17 cellular contexts compared by ENCODE assay signal in the genomic region with DNA sequence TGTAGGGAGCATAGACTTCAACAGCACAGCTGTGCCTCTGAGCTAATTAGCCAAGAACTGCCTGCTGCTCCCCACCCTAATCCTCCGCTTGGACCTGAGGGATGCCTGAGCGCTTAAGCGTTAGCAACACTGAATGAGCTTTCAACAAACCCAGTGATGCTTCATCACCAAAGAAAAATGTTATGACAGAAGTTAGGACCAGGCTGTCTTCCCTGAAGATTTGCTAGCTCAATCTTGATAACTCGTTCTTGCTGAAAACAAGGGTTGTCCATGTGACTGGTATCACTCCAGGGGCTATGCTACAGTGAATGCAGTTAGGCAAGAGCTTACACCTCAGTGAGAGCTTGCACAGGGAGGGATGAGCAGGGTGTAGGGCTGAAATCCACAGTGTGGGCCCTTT.
DNase-seq lines count a peak whose midpoint lies in the region; ATAC-seq and TF ChIP-seq lines count a peak whose summit lies in the region.
"Had no signal": no experiment of that assay in that cellular context is flagged by ENCODE, and none has a peak within 500 bp of the region (broad histone marks: within the 10 kb centered on the region; RNA-seq: fewer than 3 reads in every experiment).

No MANE protein-coding gene starts in this region.

- no peaks in the 10 kb centered on the region for H3K27me3 ChIP-seq in GM23248 (replicated peaks; ENCODE audit: insufficient read depth)
- H3K27me3 ChIP-seq in effector memory CD4-positive, alpha-beta T cell (replicated peaks; ENCODE audit: control insufficient read depth, insufficient read depth, low read length, poor library complexity, severe bottlenecking), result no peaks in the 10 kb centered on the region
- H3K27me3 ChIP-seq in tibial nerve, result no peaks in the 10 kb centered on the region

- H3K9me2 ChIP-seq in GM23248 (ENCODE audit: insufficient read depth), result no peaks in the 10 kb centered on the region

- H3K4me1 ChIP-seq in GM23248 (ENCODE audit: insufficient read depth) (peaks cover 14% of the 10 kb centered on the region), tibial nerve (no peaks in the 10 kb centered on the region)
- H3K4me1 ChIP-seq in effector memory CD4-positive, alpha-beta T cell (ENCODE audit: control insufficient read depth, insufficient read depth, low read length, poor library complexity, severe bottlenecking), result no peaks in the 10 kb centered on the region

- WGBS in GM23248 (ENCODE audit: low coverage in 1 of 2, low lambda C conversion rate in 2 of 2, missing lambda C conversion rate in 2 of 2), 2 experiments, result 6 to 10% methylated on average over 4 of the region's 4 CpGs
- 74 to 75% methylated on average over 4 of the region's 4 CpGs for WGBS in tibial nerve, 2 donors

- peak overlapping the region; percentile 51 for H3K4me2 ChIP-seq in GM23248 (ENCODE audit: unreplicated experiment)
- H3K4me2 ChIP-seq: KMS-11 had no signal

- peak; percentile 84 for DNase-seq in GM23248
- peak; percentile 76 for DNase-seq in NCI-H82 treated with DMSO at 0.1 percent for 48 hours (lab: John Stamatoyannopoulos, UW; ENCODE audit: unreplicated experiment)
- DNase-seq in fibroblast of peridontal ligament (ENCODE audit: extremely low read depth), result peak; percentile 50
- peak; percentile 44 for DNase-seq in retina
- no peak for DNase-seq in GM19240 (ENCODE audit: insufficient read length, low spot score)
- no peak for DNase-seq in effector memory CD4-positive, alpha-beta T cell
- no peak for DNase-seq in tibial nerve (ENCODE audit: low spot score in 2 of 2)
- DNase-seq: activated CD4-positive, alpha-beta T cell treated with anti-CD3 and anti-CD28 coated beads for 48 hours; activated CD8-positive, alpha-beta memory T cell treated with anti-CD3 and anti-CD28 coated beads, Interleukin-2, amount 10 ng/mL, durations not matched to agents 7 days and 5 days; CD4-positive, alpha-beta memory T cell; DMS79 treated with DMSO at 0.1 percent for 48 hours; H9; NCI-H2029; stimulated activated CD4-positive, alpha-beta T cell treated with anti-CD3 and anti-CD28 coated beads, Interleukin-4, amount 100 ng/mL, for 24 hours had no signal

- no peak for TF ChIP-seq EP300 in tibial nerve (IDR thresholded peaks at IDR 0.05)

- no peaks in the 10 kb centered on the region for H3K79me2 ChIP-seq in GM23248 (ENCODE audit: insufficient read depth)

- no peaks in the 10 kb centered on the region for H4K20me1 ChIP-seq in GM23248 (ENCODE audit: insufficient read depth)

- H3K9me3 ChIP-seq in GM23248 (ENCODE audit: low read depth), result no peaks in the 10 kb centered on the region
- no peaks in the 10 kb centered on the region for H3K9me3 ChIP-seq in effector memory CD4-positive, alpha-beta T cell (ENCODE audit: control insufficient read depth, low read length)
- H3K9me3 ChIP-seq in tibial nerve, result peaks cover 0 to 18% (median 0%) of the 10 kb centered on the region in 4 donors

- no peak for ATAC-seq in GM21717 (IDR thresholded peaks at IDR 0.05; ENCODE audit: unreplicated experiment)
- ATAC-seq: activated CD8-positive, alpha-beta memory T cell treated with anti-CD3 and anti-CD28 coated beads, Interleukin-2, amount 10 ng/mL, durations not matched to agents 7 days and 5 days; left lobe of liver had no signal

- no peak for TF ChIP-seq CTCF in tibial nerve (IDR thresholded peaks at IDR 0.05)

- no peak for TF ChIP-seq POLR2A in tibial nerve (IDR thresholded peaks at IDR 0.05)

- no peak overlapping the region for H2AFZ ChIP-seq in GM23248

- in situ Hi-C loops in GM23248 (cut with MboI), result no loop called here

- H3K4me3 ChIP-seq in GM23248 (no peak overlapping the region), tibial nerve (no peak overlapping the region)
- H3K4me3 ChIP-seq in effector memory CD4-positive, alpha-beta T cell (ENCODE audit: insufficient read depth, low read depth, low read length, poor library complexity, severe bottlenecking), result no peak overlapping the region

- peak overlapping the region; percentile 39 for H3K27ac ChIP-seq in GM23248
- H3K27ac ChIP-seq in effector memory CD4-positive, alpha-beta T cell (ENCODE audit: insufficient read depth, low read length, poor library complexity, severe bottlenecking), result no peak overlapping the region
- H3K27ac ChIP-seq in tibial nerve, result no peak overlapping the region
- H3K27ac ChIP-seq: KMS-11 had no signal

- no peak overlapping the region for H3K9ac ChIP-seq in GM23248
- H3K9ac ChIP-seq: KMS-11 had no signal

- no peaks in the 10 kb centered on the region for H3K36me3 ChIP-seq in GM23248 (ENCODE audit: low read depth)
- H3K36me3 ChIP-seq in effector memory CD4-positive, alpha-beta T cell (ENCODE audit: control insufficient read depth, insufficient read depth, low read length), result no peaks in the 10 kb centered on the region
- H3K36me3 ChIP-seq in tibial nerve, result no peaks in the 10 kb centered on the region

- H3F3A ChIP-seq in GM23248 (ENCODE audit: insufficient read depth), result peaks cover 12% of the 10 kb centered on the region

Comparison
In these comparisons a context has a peak if more than half of its experiments do, and no peak if none do; other contexts are left out.
1. DNase-seq: peak in GM23248 (single experiment), NCI-H82 treated with DMSO at 0.1 percent for 48 hours (single experiment), fibroblast of peridontal ligament (single experiment) and retina (single experiment); none in GM19240 (single experiment), effector memory CD4-positive, alpha-beta T cell (0 of 3) and tibial nerve (0 of 2).